Comparison of ENCODE assay signal across 1 cellular context in the genomic region with DNA sequence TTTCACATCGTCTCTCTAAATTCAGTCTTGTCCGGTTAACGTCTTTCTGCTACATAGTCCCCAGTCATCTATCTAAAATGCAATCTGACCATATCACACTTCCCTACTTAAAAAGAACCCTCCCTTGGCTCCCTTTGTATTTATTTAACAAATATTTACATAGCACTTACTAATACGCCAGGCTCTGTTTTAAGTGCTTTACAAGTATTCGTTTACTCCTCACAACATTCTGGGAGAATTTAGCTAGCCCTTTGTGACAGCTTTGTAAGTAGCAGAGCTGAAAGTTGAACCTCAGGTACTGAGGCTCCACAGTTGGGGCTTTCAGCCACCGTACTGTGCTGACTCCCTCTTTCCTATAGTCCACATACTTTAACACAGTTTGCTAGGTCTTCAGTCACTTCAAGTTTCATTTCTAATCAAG.
TF ChIP-seq lines count a peak whose summit lies in the region.

No MANE protein-coding gene starts in this region.

TF ChIP-seq in GM12878, 131 proteins besides CTCF, POLR2A, EP300 and RAD21 (continued from another document):
- no peak for TF ChIP-seq ZBTB40 (IDR thresholded peaks at IDR 0.05; ENCODE audit: borderline replicate concordance)
- TF ChIP-seq CBX3 (IDR thresholded peaks at IDR 0.05; ENCODE audit: borderline replicate concordance, low read depth) = no peak
- no peak for TF ChIP-seq SMARCA5 (IDR thresholded peaks at IDR 0.05)
- TF ChIP-seq POLR2AphosphoS2 (IDR thresholded peaks at IDR 0.05; ENCODE audit: low read depth, low read length) = no peak
- TF ChIP-seq SMAD1 (IDR thresholded peaks at IDR 0.05; ENCODE audit: low read depth, partially characterized antibody) = no peak
- no peak for TF ChIP-seq ZBTB11 (CRISPR knock-in tag; IDR thresholded peaks at IDR 0.05)
- TF ChIP-seq USF1 (IDR thresholded peaks at IDR 0.05; ENCODE audit: borderline replicate concordance, extremely low read length, insufficient read depth, low read depth, low read length) = no peak
- no peak for TF ChIP-seq GATAD2B (conservative IDR thresholded peaks at IDR 0.05; ENCODE audit: low read depth)
- no peak for TF ChIP-seq IRF5 (IDR thresholded peaks at IDR 0.05; ENCODE audit: borderline replicate concordance)
